ENCODE assay signal across 11 cellular contexts in genomic region chr17:55742272-55743102, GRCh38. TPM values are rescaled to one million over a fixed set of nuclear protein-coding genes. Genes with fewer than 3 reads are reported as not detected.
A peak's percentile ranks its signal among the peaks of the same experiment; 100 is the strongest.
DNase-seq lines count a peak whose midpoint lies in the region; ATAC-seq and TF ChIP-seq lines count a peak whose summit lies in the region.
"Had no signal": no experiment of that assay in that cellular context is flagged by ENCODE, and none has a peak within 500 bp of the region (broad histone marks: within the 10 kb centered on the region; RNA-seq: fewer than 3 reads in every experiment).

No MANE protein-coding gene starts in this region.

- TF ChIP-seq CTCF in endodermal cell (conservative IDR thresholded peaks at IDR 0.05): peak; percentile 26
- no peak for TF ChIP-seq CTCF in upper lobe of left lung (IDR thresholded peaks at IDR 0.05)
- no peak for TF ChIP-seq CTCF in ovary (IDR thresholded peaks at IDR 0.05)

- WGBS in endodermal cell (ENCODE audit: insufficient coverage in 1 of 2, insufficient read length in 1 of 2), 2 experiments: 64 to 82% methylated on average over 3 to 12 of the region's 12 CpGs
- 65 to 68% methylated on average over 12 of the region's 12 CpGs for WGBS in upper lobe of left lung, 2 donors
- WGBS in ovary, 3 donors: 62 to 74% (median 68%) methylated on average over 12 of the region's 12 CpGs

- H3K4me1 ChIP-seq in endodermal cell (ENCODE audit: control insufficient read depth, insufficient read depth, low read length) (no peaks in the 10 kb centered on the region), upper lobe of left lung (no peaks in the 10 kb centered on the region), ovary (ENCODE audit: insufficient read depth) (no peaks in the 10 kb centered on the region)

- no peak overlapping the region for H3K4me3 ChIP-seq in endodermal cell (ENCODE audit: low read length)
- no peak overlapping the region for H3K4me3 ChIP-seq in upper lobe of left lung
- no peak overlapping the region for H3K4me3 ChIP-seq in ovary

- H3K36me3 Mint-ChIP-seq in endodermal cell (ENCODE audit: low read depth): no peaks in the 10 kb centered on the region

- peaks cover 1% of the 10 kb centered on the region for H3K27me3 Mint-ChIP-seq in endodermal cell (ENCODE audit: insufficient read depth)

- no peak overlapping the region for H3K4me3 Mint-ChIP-seq in endodermal cell
- H3K4me3 Mint-ChIP-seq: activated naive CD8-positive, alpha-beta T cell treated with anti-CD3 and anti-CD28 coated beads, Interleukin-2, amount 50 U/mL, for 24 hours had no signal

- no peak for TF ChIP-seq EP300 in upper lobe of left lung (IDR thresholded peaks at IDR 0.05)
- no peak for TF ChIP-seq EP300 in ovary (IDR thresholded peaks at IDR 0.05)

- H3K4me1 Mint-ChIP-seq in endodermal cell: no peaks in the 10 kb centered on the region

- no peak overlapping the region for H3K27ac ChIP-seq in endodermal cell (ENCODE audit: low read depth, low read length)
- H3K27ac ChIP-seq in upper lobe of left lung: no peak overlapping the region
- H3K27ac ChIP-seq in ovary: no peak overlapping the region
- H3K27ac ChIP-seq: HL-60, VCaP had no signal

- H3K36me3 ChIP-seq in endodermal cell (ENCODE audit: control insufficient read depth, insufficient read depth, low read length): no peaks in the 10 kb centered on the region
- no peaks in the 10 kb centered on the region for H3K36me3 ChIP-seq in upper lobe of left lung
- H3K36me3 ChIP-seq in ovary: no peaks in the 10 kb centered on the region

- H3K27ac Mint-ChIP-seq in endodermal cell: no peak overlapping the region
- H3K27ac Mint-ChIP-seq: activated naive CD8-positive, alpha-beta T cell treated with anti-CD3 and anti-CD28 coated beads, Interleukin-2, amount 50 U/mL, for 24 hours had no signal

- DNase-seq in endodermal cell: no peak
- DNase-seq in upper lobe of left lung: no peak
- DNase-seq in NCI-H128 (lab: John Stamatoyannopoulos, UW; ENCODE audit: unreplicated experiment): no peak
- DNase-seq in NCI-H187 (lab: John Stamatoyannopoulos, UW): no peak
- DNase-seq in ovary: no peak
- DNase-seq: activated naive CD8-positive, alpha-beta T cell treated with anti-CD3 and anti-CD28 coated beads, Interleukin-2, amount 50 U/mL, for 24 hours had no signal

- no peaks in the 10 kb centered on the region for H3K9me3 Mint-ChIP-seq in endodermal cell
- H3K9me3 Mint-ChIP-seq: activated naive CD8-positive, alpha-beta T cell treated with anti-CD3 and anti-CD28 coated beads, Interleukin-2, amount 50 U/mL, for 24 hours had no signal

- intact Hi-C loops in ovary (cut with DNase I): no loop called here

- no peak overlapping the region for H3K9ac ChIP-seq in endodermal cell (ENCODE audit: extremely low read depth, low read length, poor library complexity, severe bottlenecking)

- TF ChIP-seq POLR2A in upper lobe of left lung (IDR thresholded peaks at IDR 0.05) (no peak), ovary (IDR thresholded peaks at IDR 0.05) (no peak)

- peak; percentile 91 for ATAC-seq in GM18858 (IDR thresholded peaks at IDR 0.05; ENCODE audit: unreplicated experiment)
- ATAC-seq in GM21529 (IDR thresholded peaks at IDR 0.05; ENCODE audit: unreplicated experiment): peak; percentile 95
- peak; percentile 90 for ATAC-seq in HG03378 (IDR thresholded peaks at IDR 0.05; ENCODE audit: unreplicated experiment)
- ATAC-seq in upper lobe of left lung (ENCODE audit: low FRiP score in 2 of 2): no peak
- ATAC-seq: activated naive CD8-positive, alpha-beta T cell treated with anti-CD3 and anti-CD28 coated beads, Interleukin-2, amount 50 U/mL, for 24 hours had no signal

- H3K9me3 ChIP-seq in endodermal cell (ENCODE audit: control insufficient read depth, low read length) (no peaks in the 10 kb centered on the region), upper lobe of left lung (no peaks in the 10 kb centered on the region), ovary (no peaks in the 10 kb centered on the region)

- H3K27me3 ChIP-seq in endodermal cell (ENCODE audit: control insufficient read depth, insufficient read depth, low read length, poor library complexity, severe bottlenecking): no peaks in the 10 kb centered on the region
- no peaks in the 10 kb centered on the region for H3K27me3 ChIP-seq in upper lobe of left lung
- peaks cover 2% of the 10 kb centered on the region for H3K27me3 ChIP-seq in ovary

RNA-seq across cellular contexts. Expression of gene PCTP, which starts 8.4 kb away (rescaled TPM):
- total RNA-seq in endodermal cell (10 to 100 TPM; 29.0 to 47.2 TPM), upper lobe of left lung (10 to 100 TPM; 13.6 to 28.3 (median 21.9) TPM), ovary (10 to 100 TPM in 6 of 7 donors, 1 to 10 TPM in 1; 7.7 to 16.4 (median 11.8) TPM)
- polyA plus RNA-seq in endodermal cell (2013, experiment 1 of 2): 25.4 TPM
- polyA plus RNA-seq in endodermal cell (2013, experiment 2 of 2): 27.3 TPM
- polyA plus RNA-seq in ovary: 10 to 100 TPM in 1 of 2 donors, 1 to 10 TPM in 1; 7.2 to 18.8 TPM

RNA-seq across cellular contexts. Expression of gene TMEM100, which starts 19.8 kb away (rescaled TPM):
- total RNA-seq in endodermal cell (1 to 10 TPM in 1 of 2 donors, under 1 TPM in 1; 0.71 to 4.3 TPM), upper lobe of left lung (100 to 1,000 TPM in 5 of 6 donors, 10 to 100 TPM in 1; 89.1 to 195 (median 142) TPM), ovary (10 to 100 TPM in 6 of 7 donors, 1 to 10 TPM in 1; 9.0 to 88.2 (median 32.1) TPM)
- polyA plus RNA-seq in endodermal cell (2013, experiment 1 of 2): 7.9 TPM
- 9.2 TPM for polyA plus RNA-seq in endodermal cell (2013, experiment 2 of 2)
- 10 to 100 TPM; 15.6 to 17.8 TPM for polyA plus RNA-seq in ovary

Comparison
In these comparisons a context has a peak if more than half of its experiments do, and no peak if none do; other contexts are left out.
1. ATAC-seq: peak in GM18858 (single experiment), GM21529 (single experiment) and HG03378 (single experiment); none in upper lobe of left lung (0 of 2).